In the genomic region with DNA sequence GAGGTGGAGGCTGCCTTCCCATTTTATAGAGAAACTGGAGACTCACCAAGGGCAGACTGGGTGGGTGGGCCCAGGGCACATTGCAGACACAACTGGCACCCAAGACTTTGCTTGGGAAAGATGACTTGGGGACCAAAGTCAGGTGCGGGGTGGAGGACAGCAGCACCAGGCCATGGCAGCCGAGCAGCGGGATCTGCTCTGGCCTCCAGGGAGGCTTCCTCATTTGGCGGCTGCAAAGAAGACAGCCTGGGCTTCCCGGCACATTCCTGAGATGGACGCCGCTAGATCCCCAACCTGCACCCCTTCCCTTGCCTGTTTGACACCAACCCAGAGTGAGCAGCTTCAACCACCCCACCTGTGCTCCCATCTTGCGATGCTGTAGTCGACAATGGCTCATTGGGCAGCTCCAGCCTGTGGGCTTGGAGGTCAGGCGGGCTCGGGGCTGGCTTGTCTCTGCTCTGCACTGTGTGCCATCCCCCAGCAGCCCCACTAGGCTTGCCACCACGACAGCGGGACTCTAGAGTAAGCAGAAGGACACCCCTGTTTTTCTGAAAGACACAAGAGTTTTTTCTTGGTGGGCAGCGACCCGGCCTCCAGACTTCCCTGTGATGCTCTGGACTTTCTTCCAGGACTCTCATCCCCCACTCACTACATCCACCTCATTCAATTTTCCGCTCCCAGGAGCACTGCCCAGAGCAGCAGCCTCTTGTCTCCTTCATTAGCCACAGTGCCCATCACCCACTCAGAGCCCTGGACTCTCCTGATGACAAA, we compare ENCODE assay signal across 25 cellular contexts.
"Had no signal": no experiment of that assay in that cellular context is flagged by ENCODE, and none has a peak within 500 bp of the region (broad histone marks: within the 10 kb centered on the region; RNA-seq: fewer than 3 reads in every experiment).

No MANE protein-coding gene starts in this region.

- H3K27me3 Mint-ChIP-seq: activated naive CD8-positive, alpha-beta T cell treated with anti-CD3 and anti-CD28 coated beads for 36 hours had no signal

- DNase-seq: activated CD4-positive, alpha-beta T cell treated with anti-CD3 and anti-CD28 coated beads, Interleukin-2, amount 50 U/mL, for 48 hours; activated CD4-positive, CD25-positive, alpha-beta regulatory T cell treated with anti-CD3 and anti-CD28 coated beads, Interleukin-2, amount 50 U/mL, for 72 hours; activated naive CD4-positive, alpha-beta T cell treated with Interleukin-2 at 50 U/mL for 16 hours; activated naive CD8-positive, alpha-beta T cell treated with anti-CD3 and anti-CD28 coated beads for 36 hours; activated T-cell treated with anti-CD3 and anti-CD28 coated beads, Interleukin-2, amount 50 U/mL, for 1 hour; cortex of kidney; erythroblast; foreskin fibroblast; immature natural killer cell; kidney glomerular epithelial cell; left ventricle myocardium inferior; midbrain; stimulated activated CD4-positive, alpha-beta T cell treated with anti-CD3 and anti-CD28 coated beads, Interleukin-2, amount 100 ng/mL, for 24 hours had no signal

- H3K4me3 ChIP-seq: breast epithelium, left ventricle myocardium inferior, pancreas, right lobe of liver, SJCRH30, skin epidermis had no signal

- H3K36me3 ChIP-seq: breast epithelium, left ventricle myocardium inferior, neutrophil, pancreas, right lobe of liver, SJCRH30 had no signal

- H3K27me3 ChIP-seq: pancreas, right lobe of liver, SJCRH30 had no signal

- H3K9me3 Mint-ChIP-seq: activated T-helper 2 cell treated with anti-CD3 and anti-CD28 coated beads, Interferon-gamma antibody, Interleukin-2, Interleukin-4, amounts not matched to agents 10 μg/mL and 5 μg/mL and 100 μg/mL, durations not matched to agents 14 hours and 24 hours and 36 hours; immature natural killer cell; natural killer cell treated with Interleukin-12 subunit alpha and Interleukin-12 subunit beta and Interleukin-15 and Interleukin-18, amount 100 ng/mL, for 72 hours; stimulated activated effector memory CD8-positive, alpha-beta T cell treated with anti-CD3 and anti-CD28 coated beads, Interleukin-12 subunit alpha, Interleukin-12 subunit beta, amount 100 ng/mL, for 72 hours; T-helper 2 cell treated with Interferon-gamma antibody and Interleukin-4, amounts not matched to agents 5 μg/mL and 100 μg/mL, for 36 hours had no signal

- ATAC-seq: natural killer cell treated with Interleukin-12 subunit alpha and Interleukin-12 subunit beta and Interleukin-15 and Interleukin-18, amount 100 ng/mL, for 72 hours; pancreas; right lobe of liver; stimulated activated effector memory CD8-positive, alpha-beta T cell treated with anti-CD3 and anti-CD28 coated beads, Interleukin-12 subunit alpha, Interleukin-12 subunit beta, amount 100 ng/mL, for 72 hours; T-cell had no signal

- H3K27ac ChIP-seq: breast epithelium, left ventricle myocardium inferior, neutrophil, pancreas, right lobe of liver, SJCRH30, skin epidermis, VCaP had no signal

- H3K4me1 ChIP-seq: breast epithelium, left ventricle myocardium inferior, right lobe of liver had no signal

- H3K4me1 Mint-ChIP-seq: activated naive CD8-positive, alpha-beta T cell treated with anti-CD3 and anti-CD28 coated beads for 36 hours; T-cell had no signal

- H3K36me3 Mint-ChIP-seq: activated naive CD8-positive, alpha-beta T cell treated with anti-CD3 and anti-CD28 coated beads for 36 hours; immature natural killer cell; natural killer cell treated with Interleukin-12 subunit alpha and Interleukin-12 subunit beta and Interleukin-15 and Interleukin-18, amount 100 ng/mL, for 72 hours; stimulated activated effector memory CD8-positive, alpha-beta T cell treated with anti-CD3 and anti-CD28 coated beads, Interleukin-12 subunit alpha, Interleukin-12 subunit beta, amount 100 ng/mL, for 72 hours; T-cell had no signal

- H3K27ac Mint-ChIP-seq: activated naive CD8-positive, alpha-beta T cell treated with anti-CD3 and anti-CD28 coated beads for 36 hours; activated T-helper 2 cell treated with anti-CD3 and anti-CD28 coated beads, Interferon-gamma antibody, Interleukin-2, Interleukin-4, amounts not matched to agents 10 μg/mL and 5 μg/mL and 100 μg/mL, durations not matched to agents 14 hours and 24 hours and 36 hours; immature natural killer cell; natural killer cell treated with Interleukin-12 subunit alpha and Interleukin-12 subunit beta and Interleukin-15 and Interleukin-18, amount 100 ng/mL, for 72 hours; stimulated activated effector memory CD8-positive, alpha-beta T cell treated with anti-CD3 and anti-CD28 coated beads, Interleukin-12 subunit alpha, Interleukin-12 subunit beta, amount 100 ng/mL, for 72 hours; T-cell; T-helper 2 cell treated with Interferon-gamma antibody and Interleukin-4, amounts not matched to agents 5 μg/mL and 100 μg/mL, for 36 hours had no signal

- H3K4me3 Mint-ChIP-seq: activated naive CD8-positive, alpha-beta T cell treated with anti-CD3 and anti-CD28 coated beads for 36 hours; natural killer cell treated with Interleukin-12 subunit alpha and Interleukin-12 subunit beta and Interleukin-15 and Interleukin-18, amount 100 ng/mL, for 72 hours; stimulated activated effector memory CD8-positive, alpha-beta T cell treated with anti-CD3 and anti-CD28 coated beads, Interleukin-12 subunit alpha, Interleukin-12 subunit beta, amount 100 ng/mL, for 72 hours; T-cell; T-helper 2 cell treated with Interferon-gamma antibody and Interleukin-4, amounts not matched to agents 5 μg/mL and 100 μg/mL, for 36 hours had no signal

- H3K9me3 ChIP-seq: breast epithelium, neutrophil, pancreas, SJCRH30 had no signal
